7 cellular contexts compared by ENCODE assay signal in the genomic region with DNA sequence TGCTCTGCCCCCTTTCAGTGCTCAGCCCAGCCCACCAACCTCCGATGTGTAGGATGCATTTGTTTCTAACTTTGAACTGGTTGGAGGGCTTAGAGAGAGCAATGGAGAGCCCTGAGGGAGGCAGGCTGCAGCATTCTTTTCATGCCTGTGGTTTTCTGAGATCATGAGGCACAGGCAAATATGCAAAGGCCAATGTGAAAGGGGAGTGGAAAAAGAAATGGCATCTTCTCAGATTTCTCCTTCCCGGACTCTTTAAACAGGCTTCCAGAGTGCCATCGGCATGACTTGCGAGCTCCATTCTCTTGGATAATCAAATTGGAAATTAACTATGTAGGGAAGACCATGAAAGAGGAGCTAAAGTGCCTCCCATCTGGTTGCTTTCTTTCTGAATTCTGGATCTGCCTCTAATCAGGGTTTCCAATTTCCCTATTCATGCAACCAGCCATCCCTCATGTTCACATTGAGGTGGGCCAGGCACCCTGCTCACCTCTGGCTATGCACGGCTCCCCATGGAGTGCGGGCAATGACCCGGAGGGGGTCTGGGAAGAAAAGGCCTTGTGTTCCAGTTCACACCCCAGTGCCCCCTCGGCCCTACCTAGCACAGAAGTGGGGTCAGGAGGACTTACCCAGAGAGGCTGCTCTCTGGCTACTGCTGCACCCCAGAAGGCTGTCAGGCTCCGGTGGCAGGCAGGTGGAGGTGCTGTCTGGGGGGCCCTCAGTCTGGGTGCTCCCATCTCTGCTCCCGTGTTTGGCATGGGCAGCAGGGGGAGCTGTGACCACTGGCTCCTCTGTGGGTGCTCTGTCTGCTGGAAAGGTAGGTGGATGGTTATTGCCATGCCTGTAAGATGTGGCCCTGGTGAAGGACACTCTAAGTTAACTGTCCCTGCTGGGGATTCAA. TPM values are rescaled to one million over a fixed set of nuclear protein-coding genes. Genes with fewer than 3 reads are reported as not detected.
DNase-seq lines count a peak whose midpoint lies in the region; ATAC-seq, FAIRE-seq and TF ChIP-seq lines count a peak whose summit lies in the region.

No MANE protein-coding gene starts in this region.

- H3K4me3 ChIP-seq in GM12864 (ENCODE audit: low read depth, low read length) = no peak overlapping the region
- no peak overlapping the region for H3K4me3 ChIP-seq in Loucy (ENCODE audit: low read length, poor library complexity, severe bottlenecking)
- H3K4me3 ChIP-seq in mammary epithelial cell (replicated peaks in 1 of 3; ENCODE audit: insufficient read depth in 1 of 3, low read depth in 2 of 3, low read length in 3 of 3) = no peak overlapping the region
- no peak overlapping the region for H3K4me3 ChIP-seq in HepG2 (replicated peaks in 1 of 3; ENCODE audit: insufficient read depth in 1 of 3, low read depth in 2 of 3, low read length in 3 of 3)

- in situ Hi-C loops in mammary epithelial cell (cut with MboI; ENCODE audit: low sequenced_read_pairs in 2 of 2) = loop anchor here in 1 of 2 donors (5.0 kb wide), 1 partner anchor 46 kb away; no protein-coding TSS in a partner anchor
- in situ Hi-C loops in HepG2 (cut with HindIII; ENCODE audit: extremely low pct_ligation_motif_present, low pct_unique_long_range_greater_than_20kb) = no loop called here

- peak overlapping the region; percentile 79 for H3K4me3 Mint-ChIP-seq in type B pancreatic cell

- no peaks in the 10 kb centered on the region for H4K20me1 ChIP-seq in Loucy (ENCODE audit: insufficient read depth, low read length, poor library complexity, severe bottlenecking)
- H4K20me1 ChIP-seq in mammary epithelial cell (ENCODE audit: insufficient read depth, low read length) = no peaks in the 10 kb centered on the region
- H4K20me1 ChIP-seq in HepG2 (ENCODE audit: insufficient read depth, low read length) = peaks cover 12% of the 10 kb centered on the region; the same call in 1 of the 2 replicates

- peak overlapping the region; percentile 95 for H3K27ac Mint-ChIP-seq in type B pancreatic cell

- no peaks in the 10 kb centered on the region for H3K27me3 Mint-ChIP-seq in type B pancreatic cell

- H3K36me3 ChIP-seq in Loucy (ENCODE audit: insufficient read depth, low read length) (no peaks in the 10 kb centered on the region), mammary epithelial cell (ENCODE audit: insufficient read depth, low read length) (peaks cover 63% of the 10 kb centered on the region), HepG2 (replicated peaks in 1 of 2; ENCODE audit: control insufficient read depth in 1 of 2, insufficient read depth in 2 of 2, low read length in 2 of 2) (peaks cover 43 to 64% of the 10 kb centered on the region in 2 experiments)

- intact Hi-C loops in mammary epithelial cell (cut with micrococcal nuclease) = loop anchor here (1.0 to 2.0 kb wide), 2 partner anchors 17 to 91 kb away; partner anchors contain the start of gene AMOTL2
- intact Hi-C loops in HepG2 (cut with micrococcal nuclease; ENCODE audit: unreplicated experiment) = loop anchor here (1.0 to 2.0 kb wide), 3 partner anchors 17 to 116 kb away; partner anchors contain the start of gene AMOTL2

- DNase-seq in GM12864 (ENCODE audit: low read depth) (no peak), mammary epithelial cell (peak; percentile 82), HepG2 (ENCODE audit: low spot score) (peak; percentile 87), type B pancreatic cell (ENCODE audit: extremely low spot score, unreplicated experiment) (no peak)

- no peak for TF ChIP-seq POLR2A in HepG2 (IDR thresholded peaks at IDR 0.05; ENCODE audit: insufficient read depth in 1 of 2, low read depth in 2 of 2, low read length in 2 of 2)

- H3K79me2 ChIP-seq in Loucy (ENCODE audit: insufficient read depth, low read length) (no peaks in the 10 kb centered on the region), mammary epithelial cell (ENCODE audit: insufficient read depth, low read length) (peaks cover 62% of the 10 kb centered on the region), HepG2 (ENCODE audit: insufficient read depth, low read length) (no peaks in the 10 kb centered on the region)

- H3K36me3 Mint-ChIP-seq in type B pancreatic cell = peaks cover 42% of the 10 kb centered on the region

- POLR2A ChIA-PET in HepG2 (lab: Yijun Ruan, JAX) = interaction anchor here (0.7 to 14.6 kb wide), 7 partner anchors 10 to 128 kb away, joined by 3 to 140 read pairs (median 4); partner anchors contain the start of genes AMOTL2, ANAPC13 and CEP63

- TF ChIP-seq RAD21 in HepG2 (CRISPR knock-in tag; IDR thresholded peaks at IDR 0.05) = no peak

- H3K9me3 Mint-ChIP-seq in type B pancreatic cell = no peaks in the 10 kb centered on the region

- H3K27me3 ChIP-seq in Loucy (ENCODE audit: insufficient read depth, low read length, poor library complexity, severe bottlenecking) = no peaks in the 10 kb centered on the region
- no peaks in the 10 kb centered on the region for H3K27me3 ChIP-seq in mammary epithelial cell (ENCODE audit: insufficient read depth, low read length)
- H3K27me3 ChIP-seq in HepG2 (ENCODE audit: control insufficient read depth in 1 of 2, insufficient read depth in 2 of 2, low read length in 2 of 2) = no peaks in the 10 kb centered on the region

- no peaks in the 10 kb centered on the region for H3K4me1 ChIP-seq in Loucy (ENCODE audit: insufficient read depth, low read length, poor library complexity, severe bottlenecking)
- H3K4me1 ChIP-seq in mammary epithelial cell (ENCODE audit: insufficient read depth, low read length) = peaks cover 69% of the 10 kb centered on the region
- peaks cover 64% of the 10 kb centered on the region for H3K4me1 ChIP-seq in HepG2 (ENCODE audit: insufficient read depth, low read length)

- FAIRE-seq in HepG2 (lab: Jason Lieb, UNC) = peak; percentile 97

- H3F3A ChIP-seq in Loucy (ENCODE audit: low read depth) = no peaks in the 10 kb centered on the region

- peak; percentile 53 for TF ChIP-seq CTCF in GM12864 (IDR thresholded peaks at IDR 0.05; ENCODE audit: low read depth, low read length, missing control alignments)
- TF ChIP-seq CTCF in Loucy (conservative IDR thresholded peaks at IDR 0.05; ENCODE audit: low read length) = peak; percentile 67
- TF ChIP-seq CTCF in mammary epithelial cell (conservative IDR thresholded peaks at IDR 0.05 in 1 of 2, IDR thresholded peaks at IDR 0.05 in 1 of 2; ENCODE audit: extremely low read depth in 1 of 2, insufficient read depth in 1 of 2, low read depth in 1 of 2, low read length in 2 of 2) = peak; percentile 32 to 59
- TF ChIP-seq CTCF in HepG2 (CRISPR knock-in tag; IDR thresholded peaks at IDR 0.05) = peak; percentile 70
- peak; percentile 48 for TF ChIP-seq CTCF in type B pancreatic cell (conservative IDR thresholded peaks at IDR 0.05)

- H3K9me2 ChIP-seq in Loucy (replicated peaks; ENCODE audit: low read depth, low read length) = no peaks in the 10 kb centered on the region

- H3K9me3 ChIP-seq in Loucy (ENCODE audit: insufficient read depth, low read depth, low read length) (no peaks in the 10 kb centered on the region), mammary epithelial cell (replicated peaks; ENCODE audit: insufficient read depth, low read length) (no peaks in the 10 kb centered on the region), HepG2 (ENCODE audit: low read length) (no peaks in the 10 kb centered on the region)

- CTCF ChIA-PET in mammary epithelial cell (lab: Charles Lee; ENCODE audit: low non-redundant PET) (interaction anchor here (0.7 kb wide), 2 partner anchors 30 to 45 kb away, joined by 3 read pairs; no protein-coding TSS in a partner anchor), HepG2 (lab: Yijun Ruan, JAX; ENCODE audit: low intra/inter-chr PET ratio, low total read pairs) (interaction anchor here (1.3 to 1.5 kb wide), 2 partner anchors 45 to 116 kb away, joined by 3 to 6 read pairs; no protein-coding TSS in a partner anchor)

- peak; percentile 82 for ATAC-seq in HepG2
- no peak for ATAC-seq in GM21515 (IDR thresholded peaks at IDR 0.05; ENCODE audit: unreplicated experiment)
- ATAC-seq in HG02588 (IDR thresholded peaks at IDR 0.05; ENCODE audit: unreplicated experiment) = no peak

- H3K4me2 ChIP-seq in Loucy (ENCODE audit: low read depth, low read length, poor library complexity, severe bottlenecking) = no peak overlapping the region
- peak overlapping the region; percentile 47 for H3K4me2 ChIP-seq in mammary epithelial cell (ENCODE audit: insufficient read depth, low read depth, low read length)
- peak overlapping the region; percentile 23; the same call in 1 of the 2 replicates for H3K4me2 ChIP-seq in HepG2 (ENCODE audit: low read depth, low read length)

- H2AFZ ChIP-seq in Loucy (ENCODE audit: low read length) (no peak overlapping the region), mammary epithelial cell (ENCODE audit: low read depth, low read length) (no peak overlapping the region), HepG2 (ENCODE audit: low read length) (no peak overlapping the region)

- WGBS in mammary epithelial cell (ENCODE audit: low coverage, missing lambda C conversion rate) = 15% methylated on average over 10 of the region's 10 CpGs
- WGBS in HepG2 (ENCODE audit: low lambda C conversion rate) = 51% methylated on average over 7 of the region's 10 CpGs

- peaks cover 39% of the 10 kb centered on the region for H3K4me1 Mint-ChIP-seq in type B pancreatic cell (ENCODE audit: unreplicated experiment)

- no peak overlapping the region for H3K9ac ChIP-seq in Loucy (ENCODE audit: low read depth, low read length, poor library complexity, severe bottlenecking)
- no peak overlapping the region for H3K9ac ChIP-seq in mammary epithelial cell (ENCODE audit: insufficient read depth, low read length)
- no peak overlapping the region; the same call in 1 of the 2 replicates for H3K9ac ChIP-seq in HepG2 (ENCODE audit: insufficient read depth, low read depth, low read length)

- TF ChIP-seq EP300 in HepG2 (IDR thresholded peaks at IDR 0.05; ENCODE audit: low read depth in 2 of 2, low read length in 2 of 2) = peak in 1 of 2 experiments; percentile 47; a peak in 2 of 4 replicates
- no peak; the same call in 1 of the 2 replicates for TF ChIP-seq EP300 in HepG2 (CRISPR knock-in tag; IDR thresholded peaks at IDR 0.05; ENCODE audit: borderline replicate concordance)

- dilution Hi-C loops in mammary epithelial cell (cut with HindIII; ENCODE audit: low sequenced_read_pairs) = no loop called here

- H3K27ac ChIP-seq in mammary epithelial cell (ENCODE audit: insufficient read depth, low read depth, low read length) = peak overlapping the region; percentile 43
- peak overlapping the region; percentile 56 for H3K27ac ChIP-seq in HepG2 (ENCODE audit: extremely low read length, insufficient read depth, low read length)

- BruUV-seq in mammary epithelial cell (replicated peaks; lab: Mats Ljungman, UMichigan) = no TSS peak
- no TSS peak for BruUV-seq in HepG2 (replicated peaks; lab: Mats Ljungman, UMichigan)

RNA-seq across cellular contexts. Expression of gene AMOTL2, which starts 16.1 kb away (rescaled TPM):
- total RNA-seq in mammary epithelial cell (100 to 1,000 TPM; 116 to 144 TPM), HepG2 (2016; rRNA removed; fragmentation: Illumina TruSeq; extraction: Trizol) (11.5 and 17.3 TPM in 2 replicates), type B pancreatic cell (ENCODE audit: low replicate concordance) (79.2 and 122 TPM in 2 replicates)
- polyA plus RNA-seq in mammary epithelial cell (47.5 TPM), HepG2 (2011; rRNA removed) (14.0 and 18.5 TPM in 2 replicates)
- 86.1 TPM for polyA minus RNA-seq in mammary epithelial cell
- 1.3 and 1.8 TPM in 2 replicates for total RNA-seq in HepG2 (2016; cell fraction: cytosol; rRNA removed; fragmentation: Illumina TruSeq; extraction: Trizol; ENCODE audit: low read depth)
- 10.0 and 18.3 TPM in 2 replicates for total RNA-seq in HepG2 (2016; cell fraction: insoluble cytoplasmic fraction; rRNA removed; fragmentation: Illumina TruSeq; extraction: Trizol)
- 5.3 and 5.6 TPM in 2 replicates for total RNA-seq in HepG2 (2016; cell fraction: membrane; rRNA removed; fragmentation: Illumina TruSeq; extraction: Trizol)
- 25.6 and 30.4 TPM in 2 replicates for total RNA-seq in HepG2 (2016; cell fraction: nucleus; rRNA removed; fragmentation: Illumina TruSeq; extraction: Trizol)
- polyA plus RNA-seq in HepG2 (2011; cell fraction: cytosol; rRNA removed) = 7.7 and 10.7 TPM in 2 replicates
- 39.3 and 76.1 TPM in 2 replicates for polyA plus RNA-seq in HepG2 (2011; cell fraction: nucleus; rRNA removed)
- polyA plus RNA-seq in HepG2 (2012) = 5.4 and 7.4 TPM in 2 replicates
- polyA plus RNA-seq in HepG2 (2016; cell fraction: cytosol; fragmentation: Illumina TruSeq; extraction: Trizol; ENCODE audit: low read depth) = 0.38 and 0.55 TPM in 2 replicates
- polyA plus RNA-seq in HepG2 (2016; cell fraction: insoluble cytoplasmic fraction; fragmentation: Illumina TruSeq; extraction: Trizol; ENCODE audit: low read depth) = 8.6 and 12.7 TPM in 2 replicates
- polyA plus RNA-seq in HepG2 (2016; cell fraction: membrane; fragmentation: Illumina TruSeq; extraction: Trizol; ENCODE audit: low read depth) = 1.5 and 1.7 TPM in 2 replicates
- polyA plus RNA-seq in HepG2 (2016; cell fraction: nucleus; fragmentation: Illumina TruSeq; extraction: Trizol; ENCODE audit: insufficient read depth, low read depth) = 19.3 and 21.2 TPM in 2 replicates
- 47.5 and 50.2 TPM in 2 replicates for polyA minus RNA-seq in HepG2 (2011; rRNA and poly(A)+ RNA removed; ENCODE audit: low replicate concordance)
- 12.3 and 13.8 TPM in 2 replicates for polyA minus RNA-seq in HepG2 (2011; cell fraction: cytosol; rRNA and poly(A)+ RNA removed)
- polyA minus RNA-seq in HepG2 (2011; cell fraction: nucleus; rRNA and poly(A)+ RNA removed) = 44.1 and 53.9 TPM in 2 replicates

Comparison
In these comparisons a context has a peak if more than half of its experiments do, and no peak if none do; other contexts are left out.
1. DNase-seq: peak in mammary epithelial cell (single experiment) and HepG2 (single experiment); none in GM12864 (single experiment) and type B pancreatic cell (single experiment).
2. Peak in every context shown above with its lines, with median percentiles within 50 percentile points of each other: CTCF ChIP-seq.